In genomic region chr9:123349691-123350480, GRCh38 we compare ENCODE assay signal across 1 cellular context.
TF ChIP-seq lines count a peak whose summit lies in the region.

No MANE protein-coding gene starts in this region.

TF ChIP-seq in K562, 482 proteins besides CTCF, POLR2A, EP300 and RAD21 (continued from another document):
- TF ChIP-seq E2F8 (IDR thresholded peaks at IDR 0.05; ENCODE audit: low read depth, partially characterized antibody) (no peak), TBP (optimal IDR thresholded peaks at IDR 0.05; ENCODE audit: low read depth, low read length) (no peak), CCAR2 (IDR thresholded peaks at IDR 0.05; ENCODE audit: low read depth, low read length) (no peak), ZNF436 (CRISPR knock-in tag; IDR thresholded peaks at IDR 0.05) (no peak), PCBP2 (IDR thresholded peaks at IDR 0.05; ENCODE audit: low read depth, low read length, poor library complexity, severe bottlenecking) (no peak), EP400 (IDR thresholded peaks at IDR 0.05) (no peak), PRPF4 (IDR thresholded peaks at IDR 0.05; ENCODE audit: insufficient read depth, low read depth, low read length, poor library complexity, severe bottlenecking) (no peak), PHF20 (IDR thresholded peaks at IDR 0.05; ENCODE audit: partially characterized antibody) (no peak), IRF1 (CRISPR knock-in tag; IDR thresholded peaks at IDR 0.05; ENCODE audit: borderline replicate concordance) (no peak), ZFP30 (CRISPR knock-in tag; IDR thresholded peaks at IDR 0.05; ENCODE audit: borderline replicate concordance) (no peak), ZNF280A (IDR thresholded peaks at IDR 0.05; ENCODE audit: low read depth, partially characterized antibody) (no peak), ZNF224 (CRISPR knock-in tag; IDR thresholded peaks at IDR 0.05) (no peak), TEAD2 (tag; IDR thresholded peaks at IDR 0.05) (no peak), CBFB (CRISPR knock-in tag; IDR thresholded peaks at IDR 0.05) (no peak), NCOA2 (IDR thresholded peaks at IDR 0.05; ENCODE audit: partially characterized antibody in 2 of 2) (no peak), KAT2B (IDR thresholded peaks at IDR 0.05; ENCODE audit: low read depth, low read length) (no peak), RBBP5 (IDR thresholded peaks at IDR 0.05; ENCODE audit: borderline replicate concordance, insufficient read depth, low read length, poor library complexity, severe bottlenecking) (no peak), CREM (IDR thresholded peaks at IDR 0.05; ENCODE audit: low read depth) (0 out of 2 replicates have a peak, but pooled peaks have one; percentile 3), MBD2 (IDR thresholded peaks at IDR 0.05; ENCODE audit: borderline replicate concordance, low read depth) (no peak), E2F6 (IDR thresholded peaks at IDR 0.05; ENCODE audit: borderline replicate concordance in 1 of 2, extremely low read depth in 1 of 2, insufficient read depth in 1 of 2, insufficient read length in 1 of 2, low read depth in 1 of 2, low read length in 1 of 2, poor library complexity in 1 of 2, severe bottlenecking in 1 of 2) (no peak), HINFP (tag; conservative IDR thresholded peaks at IDR 0.05; ENCODE audit: low read depth) (no peak), ZEB2 (IDR thresholded peaks at IDR 0.05) (no peak), FOXK1 (CRISPR knock-in tag; IDR thresholded peaks at IDR 0.05; ENCODE audit: borderline replicate concordance) (0 out of 2 replicates have a peak, but pooled peaks have one; percentile 6), ZBTB2 (IDR thresholded peaks at IDR 0.05) (no peak), PHF21A (IDR thresholded peaks at IDR 0.05; ENCODE audit: borderline replicate concordance, low read depth) (no peak), NCOA6 (IDR thresholded peaks at IDR 0.05) (no peak), HMGN3 (IDR thresholded peaks at IDR 0.05; ENCODE audit: borderline replicate concordance, extremely low read depth, insufficient read length, low read depth, low read length) (no peak), ZMIZ1 (IDR thresholded peaks at IDR 0.05; ENCODE audit: low read depth in 2 of 2, low read length in 2 of 2) (no peak), FOS (IDR thresholded peaks at IDR 0.05; ENCODE audit: extremely low read depth, insufficient read length) (no peak), ZNF696 (CRISPR knock-in tag; conservative IDR thresholded peaks at IDR 0.05) (no peak), POLR3G (IDR thresholded peaks at IDR 0.05; ENCODE audit: extremely low read depth, insufficient read length, insufficient replicate concordance) (no peak), MED1 (CRISPR knock-in tag; IDR thresholded peaks at IDR 0.05; ENCODE audit: borderline replicate concordance) (no peak), TRIM25 (IDR thresholded peaks at IDR 0.05; ENCODE audit: borderline replicate concordance) (no peak), EWSR1 (IDR thresholded peaks at IDR 0.05; ENCODE audit: borderline replicate concordance, low read depth, partially characterized antibody) (no peak), HOXB6 (CRISPR knock-in tag; IDR thresholded peaks at IDR 0.05; ENCODE audit: borderline replicate concordance) (no peak), CHD4 (IDR thresholded peaks at IDR 0.05; ENCODE audit: insufficient read depth, insufficient replicate concordance, low read depth, low read length, poor library complexity, severe bottlenecking) (no peak), ATF1 (CRISPR knock-in tag; IDR thresholded peaks at IDR 0.05) (no peak), ATF1 (tag; IDR thresholded peaks at IDR 0.05) (0 out of 2 replicates have a peak, but pooled peaks have one; percentile 23), DIDO1 (tag; IDR thresholded peaks at IDR 0.05; ENCODE audit: low read depth) (no peak), ZNF217 (CRISPR knock-in tag; IDR thresholded peaks at IDR 0.05) (no peak), MYNN (IDR thresholded peaks at IDR 0.05) (no peak), MYNN (CRISPR knock-in tag; IDR thresholded peaks at IDR 0.05) (no peak), OTX1 (CRISPR knock-in tag; IDR thresholded peaks at IDR 0.05) (no peak), ZNF57 (CRISPR knock-in tag; IDR thresholded peaks at IDR 0.05) (no peak)
